ENCODE assay signal across 8 cellular contexts in genomic region chr13:91399189-91400093, GRCh38. TPM values are rescaled to one million over a fixed set of nuclear protein-coding genes. Genes with fewer than 3 reads are reported as not detected.
DNase-seq lines count a peak whose midpoint lies in the region; ATAC-seq and TF ChIP-seq lines count a peak whose summit lies in the region.

No MANE protein-coding gene starts in this region.

- TF ChIP-seq CTCF in GM06990 (IDR thresholded peaks at IDR 0.05; ENCODE audit: insufficient read depth, low read length, poor library complexity, severe bottlenecking) (no peak), right lobe of liver (IDR thresholded peaks at IDR 0.05) (no peak), thoracic aorta (IDR thresholded peaks at IDR 0.05) (no peak)

- 20% methylated on average over 17 of the region's 45 CpGs for WGBS in right lobe of liver (ENCODE audit: insufficient coverage, low coverage, low lambda C conversion rate, missing lambda C conversion rate)

- no peak for TF ChIP-seq POLR2A in right lobe of liver (IDR thresholded peaks at IDR 0.05)

- DNase-seq in GM06990 (ENCODE audit: extremely low read depth, insufficient read length) (peak; percentile 28), right lobe of liver (no peak), thoracic aorta (ENCODE audit: low spot score) (no peak), NCI-H1092 treated with DMSO at 0.1 percent for 48 hours (lab: John Stamatoyannopoulos, UW) (no peak), CD1c-positive myeloid dendritic cell (ENCODE audit: extremely low spot score) (no peak)
- DNase-seq in activated T-helper 9 cell treated with anti-CD3 and anti-CD28 coated beads, Interleukin-2, amount 50 U/mL, for 16 hours (ENCODE audit: low read depth), result peak; percentile 0

- H3K27ac ChIP-seq in right lobe of liver, result no peak overlapping the region
- H3K27ac ChIP-seq in thoracic aorta, result no peak overlapping the region

- no peaks in the 10 kb centered on the region for H3K9me3 ChIP-seq in right lobe of liver
- H3K9me3 ChIP-seq in thoracic aorta, result no peaks in the 10 kb centered on the region

- H3K36me3 ChIP-seq in GM06990 (ENCODE audit: control insufficient read depth, insufficient read depth, low read length) (no peaks in the 10 kb centered on the region), right lobe of liver (no peaks in the 10 kb centered on the region), thoracic aorta (no peaks in the 10 kb centered on the region)

- intact Hi-C loops in right lobe of liver (cut with DNase I), result no loop called here

- H3K4me3 ChIP-seq in GM06990 (replicated peaks; ENCODE audit: low read depth, low read length), result peak overlapping the region; percentile 78
- H3K4me3 ChIP-seq in right lobe of liver, result peak overlapping the region; percentile 52 to 63 (median 53)
- H3K4me3 ChIP-seq in thoracic aorta, result peak overlapping the region; percentile 76

- H3K4me1 ChIP-seq in right lobe of liver (peaks cover 0 to 11% (median 3%) of the 10 kb centered on the region in 4 donors), thoracic aorta (ENCODE audit: control insufficient read depth in 1 of 2, low read depth in 2 of 2) (peaks cover 0 to 15% of the 10 kb centered on the region in 2 donors)

- ATAC-seq in HG02610 (IDR thresholded peaks at IDR 0.05; ENCODE audit: unreplicated experiment) (peak; percentile 24), right lobe of liver (peak; percentile 8 to 38 (median 24)), thoracic aorta (ENCODE audit: insufficient number of reproducible peaks, low FRiP score, low read depth) (no peak), HG03175 (IDR thresholded peaks at IDR 0.05; ENCODE audit: unreplicated experiment) (no peak)

- H3K27me3 ChIP-seq in GM06990 (replicated peaks; ENCODE audit: control insufficient read depth, insufficient read depth, low read length) (peaks cover 1% of the 10 kb centered on the region; the same call in 1 of the 2 replicates), right lobe of liver (peaks cover 0 to 6% of the 10 kb centered on the region in 2 donors), thoracic aorta (replicated peaks; ENCODE audit: insufficient read depth) (no peaks in the 10 kb centered on the region)

RNA-seq across cellular contexts. Expression of gene GPC5, which starts 1.0 kb away (rescaled TPM):
- total RNA-seq in right lobe of liver (under 1 TPM; 0.12 to 0.99 (median 0.66) TPM), thoracic aorta (1 to 10 TPM in 1 of 2 donors, not detected in 1; 3.3 TPM)

RNA-seq across cellular contexts. Expression of gene MIR17HG, which starts 52.0 kb away (rescaled TPM):
- total RNA-seq in right lobe of liver (1 to 10 TPM; 1.8 to 3.8 (median 2.4) TPM), thoracic aorta (10 to 100 TPM in 1 of 2 donors, 1 to 10 TPM in 1; 2.7 to 16.5 TPM)

Comparison
In these comparisons a context has a peak if more than half of its experiments do, and no peak if none do; other contexts are left out.
1. DNase-seq: peak in GM06990 (single experiment) and activated T-helper 9 cell treated with anti-CD3 and anti-CD28 coated beads, Interleukin-2, amount 50 U/mL, for 16 hours (single experiment); none in right lobe of liver (0 of 3), thoracic aorta (single experiment), NCI-H1092 treated with DMSO at 0.1 percent for 48 hours (single experiment) and CD1c-positive myeloid dendritic cell (single experiment).
2. ATAC-seq: peak in HG02610 (single experiment) and right lobe of liver (4 of 4); none in thoracic aorta (single experiment) and HG03175 (single experiment).
3. Peak in every context shown above with its lines, with median percentiles within 50 percentile points of each other: H3K4me3 ChIP-seq.